Comparison of ENCODE assay signal across 9 cellular contexts in genomic region chr3:9111349-9112265, GRCh38.
DNase-seq lines count a peak whose midpoint lies in the region; ATAC-seq and TF ChIP-seq lines count a peak whose summit lies in the region.
"Had no signal": no experiment of that assay in that cellular context is flagged by ENCODE, and none has a peak within 500 bp of the region (broad histone marks: within the 10 kb centered on the region; RNA-seq: fewer than 3 reads in every experiment).

No MANE protein-coding gene starts in this region.

- peak overlapping the region in 2 of 3 experiments; percentile 30 to 68 for H3K27ac Mint-ChIP-seq in nephron
- no peak overlapping the region for H3K27ac Mint-ChIP-seq in stimulated activated memory B cell treated with anti-CD40 and anti-IgM and Interleukin-4, amounts not matched to agents 10 μg/mL and 1 μg/mL and 100 μg/mL, for 72 hours

- no peaks in the 10 kb centered on the region for H3K9me3 Mint-ChIP-seq in nephron
- H3K9me3 Mint-ChIP-seq in stimulated activated memory B cell treated with anti-CD40 and anti-IgM and Interleukin-4, amounts not matched to agents 10 μg/mL and 1 μg/mL and 100 μg/mL, for 72 hours: no peaks in the 10 kb centered on the region

- peaks cover 1% of the 10 kb centered on the region for H3K79me2 ChIP-seq in trophoblast cell (ENCODE audit: control insufficient read depth, insufficient read depth, low read length, poor library complexity)

- DNase-seq in M059J (ENCODE audit: low read depth) (peak; percentile 21), fibroblast of gingiva (ENCODE audit: low read depth) (peak; percentile 63), SKM-1 (lab: John Stamatoyannopoulos, UW; ENCODE audit: unreplicated experiment) (no peak), trophoblast cell (no peak)
- DNase-seq: activated CD8-positive, alpha-beta memory T cell treated with anti-CD3 and anti-CD28 coated beads, Interleukin-2, amount 50 U/mL, for 48 hours had no signal

- H3K4ac ChIP-seq in trophoblast cell (ENCODE audit: low read depth, low read length): no peak overlapping the region

- H4K20me1 ChIP-seq in BLaER1 treated with 17β-estradiol and CSF1 and Interleukin-3, amounts not matched to agents 10 nM and 100 nM: no peaks in the 10 kb centered on the region; a peak in 1 of 22 replicates

- WGBS in trophoblast cell (ENCODE audit: extremely low coverage, insufficient coverage, insufficient read length): no CpG with 5 or more reads among the region's 17 CpGs

- no peak overlapping the region for H3K9ac ChIP-seq in BLaER1 treated with 17β-estradiol and CSF1 and Interleukin-3, amounts not matched to agents 10 nM and 100 nM
- no peak overlapping the region for H3K9ac ChIP-seq in trophoblast cell (ENCODE audit: low read length)

- H2BK12ac ChIP-seq in trophoblast cell (ENCODE audit: low read length): no peak overlapping the region

- H2AK5ac ChIP-seq in trophoblast cell (ENCODE audit: low read length): no peak overlapping the region

- no peaks in the 10 kb centered on the region for H3K79me1 ChIP-seq in trophoblast cell (ENCODE audit: low read length)

- H3K36me3 Mint-ChIP-seq in nephron (ENCODE audit: low read depth): peaks cover 22% of the 10 kb centered on the region
- H3K36me3 Mint-ChIP-seq in stimulated activated memory B cell treated with anti-CD40 and anti-IgM and Interleukin-4, amounts not matched to agents 10 μg/mL and 1 μg/mL and 100 μg/mL, for 72 hours: no peaks in the 10 kb centered on the region

- H3K27ac ChIP-seq in BLaER1 treated with 17β-estradiol and CSF1 and Interleukin-3, amounts not matched to agents 10 nM and 100 nM: no peak overlapping the region; a peak in 1 of 22 replicates
- no peak overlapping the region for H3K27ac ChIP-seq in trophoblast cell (ENCODE audit: low read depth, low read length)

- no peak overlapping the region for H4K12ac ChIP-seq in trophoblast cell (ENCODE audit: low read depth, low read length)

- no peak overlapping the region for H3K18ac ChIP-seq in trophoblast cell (ENCODE audit: low read length)

- H3K4me3 Mint-ChIP-seq in nephron: no peak overlapping the region
- no peak overlapping the region for H3K4me3 Mint-ChIP-seq in stimulated activated memory B cell treated with anti-CD40 and anti-IgM and Interleukin-4, amounts not matched to agents 10 μg/mL and 1 μg/mL and 100 μg/mL, for 72 hours

- ATAC-seq in HG03095 (IDR thresholded peaks at IDR 0.05; ENCODE audit: unreplicated experiment): no peak
- ATAC-seq in stimulated activated memory B cell treated with anti-CD40 and anti-IgM and Interleukin-4, amounts not matched to agents 10 μg/mL and 1 μg/mL and 100 μg/mL, for 72 hours: no peak

- H4K91ac ChIP-seq in trophoblast cell (ENCODE audit: low read depth, low read length): no peak overlapping the region

- H3K27me3 ChIP-seq in BLaER1 treated with 17β-estradiol and CSF1 and Interleukin-3, amounts not matched to agents 10 nM and 100 nM: no peaks in the 10 kb centered on the region
- H3K27me3 ChIP-seq in trophoblast cell (ENCODE audit: insufficient read depth, low read length): no peaks in the 10 kb centered on the region

- H3K4me1 ChIP-seq in BLaER1 treated with 17β-estradiol and CSF1 and Interleukin-3, amounts not matched to agents 10 nM and 100 nM: peaks cover 26 to 56% (median 32%) of the 10 kb centered on the region in 10 experiments
- H3K4me1 ChIP-seq in trophoblast cell (ENCODE audit: control insufficient read depth in 1 of 2, insufficient read depth in 2 of 2, low read length in 2 of 2): peaks cover 0 to 7% of the 10 kb centered on the region in 2 experiments

- no peak overlapping the region for H2BK5ac ChIP-seq in trophoblast cell (ENCODE audit: low read depth, low read length, poor library complexity)

- peaks cover 31% of the 10 kb centered on the region for H3K4me1 Mint-ChIP-seq in nephron
- peaks cover 7% of the 10 kb centered on the region for H3K4me1 Mint-ChIP-seq in stimulated activated memory B cell treated with anti-CD40 and anti-IgM and Interleukin-4, amounts not matched to agents 10 μg/mL and 1 μg/mL and 100 μg/mL, for 72 hours

- no peak overlapping the region for H3K4me3 ChIP-seq in BLaER1 treated with 17β-estradiol and CSF1 and Interleukin-3, amounts not matched to agents 10 nM and 100 nM
- no peak overlapping the region for H3K4me3 ChIP-seq in trophoblast cell (ENCODE audit: low read depth, low read length)

- no peak overlapping the region for H4K8ac ChIP-seq in trophoblast cell (ENCODE audit: low read depth, low read length)

- peak overlapping the region in 7 of 11 experiments; percentile 65 to 97 (median 86); a peak in 9 of 22 replicates for H3K4me2 ChIP-seq in BLaER1 treated with 17β-estradiol and CSF1 and Interleukin-3, amounts not matched to agents 10 nM and 100 nM
- no peak overlapping the region for H3K4me2 ChIP-seq in trophoblast cell (ENCODE audit: low read length)

- H3K14ac ChIP-seq in trophoblast cell (ENCODE audit: low read length): no peak overlapping the region

- no peak for TF ChIP-seq CTCF in nephron (IDR thresholded peaks at IDR 0.05; ENCODE audit: unreplicated experiment in 3 of 3)

- peaks cover 9% of the 10 kb centered on the region for H3K27me3 Mint-ChIP-seq in nephron (ENCODE audit: low read depth)
- peaks cover 21% of the 10 kb centered on the region for H3K27me3 Mint-ChIP-seq in stimulated activated memory B cell treated with anti-CD40 and anti-IgM and Interleukin-4, amounts not matched to agents 10 μg/mL and 1 μg/mL and 100 μg/mL, for 72 hours

- no peaks in the 10 kb centered on the region for H3K36me3 ChIP-seq in BLaER1 treated with 17β-estradiol and CSF1 and Interleukin-3, amounts not matched to agents 10 nM and 100 nM
- H3K36me3 ChIP-seq in trophoblast cell (ENCODE audit: control insufficient read depth in 1 of 2, insufficient read depth in 2 of 2, low read length in 2 of 2): no peaks in the 10 kb centered on the region

- H2BK120ac ChIP-seq in trophoblast cell (ENCODE audit: insufficient read depth, low read length, poor library complexity): no peak overlapping the region

- H3K23ac ChIP-seq in trophoblast cell (ENCODE audit: low read length): no peak overlapping the region

- no peak overlapping the region for H2AFZ ChIP-seq in trophoblast cell (ENCODE audit: insufficient read depth, low read length, poor library complexity)

- H3K9me3 ChIP-seq in BLaER1 treated with 17β-estradiol and CSF1 and Interleukin-3, amounts not matched to agents 10 nM and 100 nM (replicated peaks in 1 of 11): peaks cover 0 to 12% (median 0%) of the 10 kb centered on the region in 11 experiments; a peak in 3 of 22 replicates
- peaks cover 4% of the 10 kb centered on the region for H3K9me3 ChIP-seq in trophoblast cell (ENCODE audit: insufficient read depth, low read depth, low read length)

Comparison
In these comparisons a context has a peak if more than half of its experiments do, and no peak if none do; other contexts are left out.
1. DNase-seq: peak in M059J (single experiment) and fibroblast of gingiva (single experiment); none in SKM-1 (single experiment) and trophoblast cell (0 of 2).